Comparison of ENCODE assay signal across 1 cellular context in the genomic region with DNA sequence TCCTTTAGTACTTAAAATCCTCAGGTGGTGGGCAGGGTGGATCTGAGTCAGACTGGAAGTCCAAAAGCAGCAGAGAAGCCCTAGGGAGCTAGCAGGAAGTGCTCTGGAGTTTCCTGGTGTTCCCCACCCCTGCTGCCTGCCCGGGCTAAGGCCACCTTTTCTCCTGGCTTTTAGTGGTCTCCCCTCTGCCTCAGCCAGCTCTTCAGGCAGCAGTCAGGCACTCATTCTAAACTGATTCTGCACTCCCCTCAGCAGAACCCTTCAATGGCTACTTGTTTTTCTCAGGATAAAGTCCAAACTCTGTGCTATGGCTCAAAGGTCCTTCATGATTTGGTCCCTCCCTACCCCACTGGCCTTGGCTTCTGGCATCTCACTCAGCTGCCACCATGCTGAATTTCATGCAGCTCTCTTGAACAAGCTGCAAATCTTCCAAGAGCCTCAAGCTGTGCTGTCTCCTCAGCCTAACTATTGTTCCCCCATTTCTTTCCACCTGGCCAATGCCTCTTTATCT.
TF ChIP-seq lines count a peak whose summit lies in the region.

No MANE protein-coding gene starts in this region.

TF ChIP-seq in HCT116, 20 proteins besides CTCF, POLR2A, EP300 and RAD21 (continued from another document):
- TF ChIP-seq, protein P1, sequence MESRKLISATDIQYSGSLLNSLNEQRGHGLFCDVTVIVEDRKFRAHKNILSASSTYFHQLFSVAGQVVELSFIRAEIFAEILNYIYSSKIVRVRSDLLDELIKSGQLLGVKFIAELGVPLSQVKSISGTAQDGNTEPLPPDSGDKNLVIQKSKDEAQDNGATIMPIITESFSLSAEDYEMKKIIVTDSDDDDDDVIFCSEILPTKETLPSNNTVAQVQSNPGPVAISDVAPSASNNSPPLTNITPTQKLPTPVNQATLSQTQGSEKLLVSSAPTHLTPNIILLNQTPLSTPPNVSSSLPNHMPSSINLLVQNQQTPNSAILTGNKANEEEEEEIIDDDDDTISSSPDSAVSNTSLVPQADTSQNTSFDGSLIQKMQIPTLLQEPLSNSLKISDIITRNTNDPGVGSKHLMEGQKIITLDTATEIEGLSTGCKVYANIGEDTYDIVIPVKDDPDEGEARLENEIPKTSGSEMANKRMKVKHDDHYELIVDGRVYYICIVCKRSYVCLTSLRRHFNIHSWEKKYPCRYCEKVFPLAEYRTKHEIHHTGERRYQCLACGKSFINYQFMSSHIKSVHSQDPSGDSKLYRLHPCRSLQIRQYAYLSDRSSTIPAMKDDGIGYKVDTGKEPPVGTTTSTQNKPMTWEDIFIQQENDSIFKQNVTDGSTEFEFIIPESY (IDR thresholded peaks at IDR 0.05; ENCODE audit: extremely low read depth, insufficient replicate concordance, low read length): no peak
- TF ChIP-seq, protein P2, sequence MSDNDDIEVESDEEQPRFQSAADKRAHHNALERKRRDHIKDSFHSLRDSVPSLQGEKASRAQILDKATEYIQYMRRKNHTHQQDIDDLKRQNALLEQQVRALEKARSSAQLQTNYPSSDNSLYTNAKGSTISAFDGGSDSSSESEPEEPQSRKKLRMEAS (IDR thresholded peaks at IDR 0.05): no peak
- TF ChIP-seq, protein P3, sequence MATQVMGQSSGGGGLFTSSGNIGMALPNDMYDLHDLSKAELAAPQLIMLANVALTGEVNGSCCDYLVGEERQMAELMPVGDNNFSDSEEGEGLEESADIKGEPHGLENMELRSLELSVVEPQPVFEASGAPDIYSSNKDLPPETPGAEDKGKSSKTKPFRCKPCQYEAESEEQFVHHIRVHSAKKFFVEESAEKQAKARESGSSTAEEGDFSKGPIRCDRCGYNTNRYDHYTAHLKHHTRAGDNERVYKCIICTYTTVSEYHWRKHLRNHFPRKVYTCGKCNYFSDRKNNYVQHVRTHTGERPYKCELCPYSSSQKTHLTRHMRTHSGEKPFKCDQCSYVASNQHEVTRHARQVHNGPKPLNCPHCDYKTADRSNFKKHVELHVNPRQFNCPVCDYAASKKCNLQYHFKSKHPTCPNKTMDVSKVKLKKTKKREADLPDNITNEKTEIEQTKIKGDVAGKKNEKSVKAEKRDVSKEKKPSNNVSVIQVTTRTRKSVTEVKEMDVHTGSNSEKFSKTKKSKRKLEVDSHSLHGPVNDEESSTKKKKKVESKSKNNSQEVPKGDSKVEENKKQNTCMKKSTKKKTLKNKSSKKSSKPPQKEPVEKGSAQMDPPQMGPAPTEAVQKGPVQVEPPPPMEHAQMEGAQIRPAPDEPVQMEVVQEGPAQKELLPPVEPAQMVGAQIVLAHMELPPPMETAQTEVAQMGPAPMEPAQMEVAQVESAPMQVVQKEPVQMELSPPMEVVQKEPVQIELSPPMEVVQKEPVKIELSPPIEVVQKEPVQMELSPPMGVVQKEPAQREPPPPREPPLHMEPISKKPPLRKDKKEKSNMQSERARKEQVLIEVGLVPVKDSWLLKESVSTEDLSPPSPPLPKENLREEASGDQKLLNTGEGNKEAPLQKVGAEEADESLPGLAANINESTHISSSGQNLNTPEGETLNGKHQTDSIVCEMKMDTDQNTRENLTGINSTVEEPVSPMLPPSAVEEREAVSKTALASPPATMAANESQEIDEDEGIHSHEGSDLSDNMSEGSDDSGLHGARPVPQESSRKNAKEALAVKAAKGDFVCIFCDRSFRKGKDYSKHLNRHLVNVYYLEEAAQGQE (IDR thresholded peaks at IDR 0.05; ENCODE audit: low read depth): no peak
- TF ChIP-seq ZFX (IDR thresholded peaks at IDR 0.05) (no peak), POLR2AphosphoS5 (IDR thresholded peaks at IDR 0.05; ENCODE audit: low read depth, low read length) (no peak), JUND (IDR thresholded peaks at IDR 0.05) (no peak)
